Comparison of ENCODE assay signal across 12 cellular contexts in the genomic region with DNA sequence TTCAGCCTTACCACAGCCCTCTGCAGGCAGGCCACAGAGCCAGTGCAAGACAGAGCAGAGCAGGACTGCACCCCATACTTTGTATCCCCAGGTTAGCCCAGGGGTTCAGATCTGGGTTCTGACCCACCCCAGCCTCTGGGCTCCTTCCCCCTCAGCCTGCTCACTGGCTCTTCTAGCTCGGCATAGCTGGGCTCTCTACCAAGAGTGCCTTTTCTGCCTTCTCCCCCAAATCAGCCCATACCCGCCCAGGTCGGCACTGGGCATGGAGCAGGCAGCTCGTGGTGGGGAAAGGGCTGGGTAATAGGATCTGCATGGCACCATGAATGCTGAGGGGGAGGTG. TPM values are rescaled to one million over a fixed set of nuclear protein-coding genes. Genes with fewer than 3 reads are reported as not detected.
DNase-seq lines count a peak whose midpoint lies in the region; ATAC-seq and TF ChIP-seq lines count a peak whose summit lies in the region.
"Had no signal": no experiment of that assay in that cellular context is flagged by ENCODE, and none has a peak within 500 bp of the region (broad histone marks: within the 10 kb centered on the region; RNA-seq: fewer than 3 reads in every experiment).

No MANE protein-coding gene starts in this region.

- H3K9me3 Mint-ChIP-seq in activated CD4-positive, alpha-beta T cell treated with anti-CD3 and anti-CD28 coated beads, Interleukin-2, amount 10 ng/mL, durations not matched to agents 7 days and 5 days, result no peaks in the 10 kb centered on the region

- POLR2A ChIA-PET in activated CD4-positive, alpha-beta T cell treated with anti-CD3 and anti-CD28 coated beads, Interleukin-2, amount 10 ng/mL, durations not matched to agents 7 days and 5 days (lab: Charles Lee), result no interaction called here

- H3K4me1 Mint-ChIP-seq in activated CD4-positive, alpha-beta T cell treated with anti-CD3 and anti-CD28 coated beads, Interleukin-2, amount 10 ng/mL, durations not matched to agents 7 days and 5 days, result peaks cover 72% of the 10 kb centered on the region
- peaks cover 56% of the 10 kb centered on the region for H3K4me1 Mint-ChIP-seq in T-helper 17 cell

- peak overlapping the region; percentile 89 for H3K27ac Mint-ChIP-seq in activated CD4-positive, alpha-beta T cell treated with anti-CD3 and anti-CD28 coated beads, Interleukin-2, amount 10 ng/mL, durations not matched to agents 7 days and 5 days
- H3K27ac Mint-ChIP-seq in T-helper 17 cell, result peak overlapping the region; percentile 87

- H3K36me3 Mint-ChIP-seq in activated CD4-positive, alpha-beta T cell treated with anti-CD3 and anti-CD28 coated beads, Interleukin-2, amount 10 ng/mL, durations not matched to agents 7 days and 5 days (ENCODE audit: low read depth), result peaks cover 4% of the 10 kb centered on the region
- H3K36me3 Mint-ChIP-seq in T-helper 17 cell (ENCODE audit: low read depth), result peaks cover 2% of the 10 kb centered on the region

- TF ChIP-seq CTCF in left lung (IDR thresholded peaks at IDR 0.05), result no peak

- peak overlapping the region; percentile 85 to 95 for H3K27ac ChIP-seq in left lung
- peak overlapping the region; percentile 65 for H3K27ac ChIP-seq in substantia nigra (ENCODE audit: low read depth, low read length, poor library complexity, severe bottlenecking)

- peaks cover 64 to 100% of the 10 kb centered on the region in 2 donors for H3K4me1 ChIP-seq in left lung

- peak overlapping the region; percentile 26 for H3K4me3 Mint-ChIP-seq in activated CD4-positive, alpha-beta T cell treated with anti-CD3 and anti-CD28 coated beads, Interleukin-2, amount 10 ng/mL, durations not matched to agents 7 days and 5 days
- peak overlapping the region; percentile 84 for H3K4me3 Mint-ChIP-seq in T-helper 17 cell

- H3K9me3 ChIP-seq in T-helper 17 cell (ENCODE audit: control insufficient read depth, low read length, poor library complexity, severe bottlenecking) (no peaks in the 10 kb centered on the region), left lung (no peaks in the 10 kb centered on the region)
- H3K9me3 ChIP-seq: heart left ventricle, right atrium auricular region had no signal

- peaks cover 0 to 7% of the 10 kb centered on the region in 2 donors for H3K36me3 ChIP-seq in left lung
- H3K36me3 ChIP-seq: heart left ventricle, right atrium auricular region had no signal

- intact Hi-C loops in left lung (cut with DNase I), result no loop called here

- no peak for ATAC-seq in T-helper 17 cell
- no peak for ATAC-seq in left lung
- no peak for ATAC-seq in GM19324 (IDR thresholded peaks at IDR 0.05; ENCODE audit: low FRiP score, unreplicated experiment)

- H3K27me3 Mint-ChIP-seq in activated CD4-positive, alpha-beta T cell treated with anti-CD3 and anti-CD28 coated beads, Interleukin-2, amount 10 ng/mL, durations not matched to agents 7 days and 5 days, result no peaks in the 10 kb centered on the region
- H3K27me3 Mint-ChIP-seq in T-helper 17 cell, result no peaks in the 10 kb centered on the region

- DNase-seq in activated CD4-positive, alpha-beta T cell treated with anti-CD3 and anti-CD28 coated beads, Interleukin-2, amount 10 ng/mL, durations not matched to agents 7 days and 5 days, result no peak
- DNase-seq in activated CD4-positive, alpha-beta T cell treated with anti-CD3 and anti-CD28 coated beads for 4 hours, result no peak
- DNase-seq in T-helper 17 cell, result no peak
- no peak for DNase-seq in left lung
- peak in 2 of 49 donors; percentile 24 to 60 for DNase-seq in substantia nigra (lab: John Stamatoyannopoulos, UW)
- DNase-seq in AG08395 (ENCODE audit: low spot score), result no peak
- DNase-seq in middle frontal gyrus (ENCODE audit: extremely low spot score, low spot score), result no peak
- DNase-seq: activated gamma-delta T cell, NCI-H2029 treated with DMSO at 0.1 percent for 48 hours had no signal

- CTCF ChIA-PET in activated CD4-positive, alpha-beta T cell treated with anti-CD3 and anti-CD28 coated beads, Interleukin-2, amount 10 ng/mL, durations not matched to agents 7 days and 5 days (lab: Charles Lee), result interaction anchor here (1.2 to 1.9 kb wide), 4 partner anchors 9 to 33 kb away, joined by 5 to 9 read pairs (median 8); no protein-coding TSS in a partner anchor

- H3K4me3 ChIP-seq in left lung, result no peak overlapping the region
- H3K4me3 ChIP-seq: right atrium auricular region had no signal

- no peaks in the 10 kb centered on the region for H3K27me3 ChIP-seq in left lung
- H3K27me3 ChIP-seq: heart left ventricle, right atrium auricular region had no signal

RNA-seq across cellular contexts. Expression of a gene that starts 8.3 kb away (rescaled TPM):
- total RNA-seq in activated CD4-positive, alpha-beta T cell treated with anti-CD3 and anti-CD28 coated beads, Interleukin-2, amount 10 ng/mL, durations not matched to agents 7 days and 5 days, result 10 to 100 TPM; 22.0 to 24.6 TPM
- total RNA-seq in T-helper 17 cell (100 to 1,000 TPM; 139 to 169 TPM), left lung (10 to 100 TPM; 11.7 to 30.7 TPM)

Comparison
In these comparisons a context has a peak if more than half of its experiments do, and no peak if none do; other contexts are left out.
1. RNA of a gene that starts 8.3 kb away (total RNA-seq): 139 to 169 TPM in T-helper 17 cell; 11.7 to 30.7 TPM in left lung and 22.0 to 24.6 TPM in activated CD4-positive, alpha-beta T cell treated with anti-CD3 and anti-CD28 coated beads, Interleukin-2, amount 10 ng/mL, durations not matched to agents 7 days and 5 days; every median in the first group is over 4 times any median in the second.